In genomic region chr16:3838600-3839401, GRCh38 we compare ENCODE assay signal across 20 cellular contexts. TPM values are rescaled to one million over a fixed set of nuclear protein-coding genes. Genes with fewer than 3 reads are reported as not detected.
A peak's percentile ranks its signal among the peaks of the same experiment; 100 is the strongest.
DNase-seq lines count a peak whose midpoint lies in the region; ATAC-seq and TF ChIP-seq lines count a peak whose summit lies in the region.
"Had no signal": no experiment of that assay in that cellular context is flagged by ENCODE, and none has a peak within 500 bp of the region (broad histone marks: within the 10 kb centered on the region; RNA-seq: fewer than 3 reads in every experiment).

No MANE protein-coding gene starts in this region.

- no peaks in the 10 kb centered on the region for H3K9me3 Mint-ChIP-seq in chondrocyte (ENCODE audit: low read depth)
- H3K9me3 Mint-ChIP-seq in nephron: peaks cover 8% of the 10 kb centered on the region

- no peaks in the 10 kb centered on the region for H3K27me3 ChIP-seq in gastroesophageal sphincter

- H3K36me3 ChIP-seq in gastroesophageal sphincter: no peaks in the 10 kb centered on the region

- H3K27ac Mint-ChIP-seq in chondrocyte (ENCODE audit: unreplicated experiment): peak overlapping the region; percentile 84
- peak overlapping the region; percentile 72 to 86 (median 85) for H3K27ac Mint-ChIP-seq in nephron
- H3K27ac Mint-ChIP-seq: activated CD4-positive, alpha-beta memory T cell treated with anti-CD3 and anti-CD28 coated beads, Interleukin-2, amount 10 ng/mL, durations not matched to agents 7 days and 5 days had no signal

- H3K4me3 Mint-ChIP-seq in chondrocyte (ENCODE audit: unreplicated experiment) (no peak overlapping the region), nephron (peak overlapping the region; percentile 10 to 46 (median 37))
- H3K4me3 Mint-ChIP-seq: activated CD4-positive, alpha-beta memory T cell treated with anti-CD3 and anti-CD28 coated beads, Interleukin-2, amount 10 ng/mL, durations not matched to agents 7 days and 5 days; naive B cell had no signal

- no peak for ATAC-seq in gastroesophageal sphincter
- ATAC-seq: left colon had no signal

- peaks cover 7 to 78% (median 25%) of the 10 kb centered on the region in 3 donors for H3K4me1 ChIP-seq in gastroesophageal sphincter

- WGBS in gastroesophageal sphincter (ENCODE audit: low coverage in 1 of 2), 2 donors: 83 to 85% methylated on average over 9 of the region's 9 CpGs

- DNase-seq in DMS 273 treated with DMSO at 0.1 percent for 48 hours (lab: John Stamatoyannopoulos, UW): peak; percentile 7
- DNase-seq in NCI-H69 (lab: John Stamatoyannopoulos, UW): peak; percentile 34
- DNase-seq in chondrocyte (ENCODE audit: low spot score): no peak
- DNase-seq in NCI-H2081 treated with DMSO at 0.1 percent for 48 hours (lab: John Stamatoyannopoulos, UW): no peak
- no peak for DNase-seq in activated CD4-positive, alpha-beta T cell treated with anti-CD3 and anti-CD28 coated beads, Interleukin-2, amount 50 U/mL, for 1 hour
- no peak for DNase-seq in pons (ENCODE audit: low spot score)
- DNase-seq: activated CD4-positive, alpha-beta memory T cell treated with anti-CD3 and anti-CD28 coated beads, Interleukin-2, amount 10 ng/mL, durations not matched to agents 7 days and 5 days; activated gamma-delta T cell; amniotic stem cell; central memory CD4-positive, alpha-beta T cell; COR-L47; DND-41; left colon; mesenchymal stem cell; naive B cell; NCI-H526; SK-N-SH; T-helper 9 cell had no signal

- no peaks in the 10 kb centered on the region for H3K27me3 Mint-ChIP-seq in chondrocyte (ENCODE audit: low read depth)
- no peaks in the 10 kb centered on the region for H3K27me3 Mint-ChIP-seq in nephron (ENCODE audit: low read depth)
- H3K27me3 Mint-ChIP-seq: activated CD4-positive, alpha-beta memory T cell treated with anti-CD3 and anti-CD28 coated beads, Interleukin-2, amount 10 ng/mL, durations not matched to agents 7 days and 5 days; naive B cell had no signal

- no peak for TF ChIP-seq POLR2A in gastroesophageal sphincter (IDR thresholded peaks at IDR 0.05)

- TF ChIP-seq EP300 in gastroesophageal sphincter (IDR thresholded peaks at IDR 0.05): no peak

- no peak overlapping the region for H3K27ac ChIP-seq in gastroesophageal sphincter

- H3K4me3 ChIP-seq in gastroesophageal sphincter: no peak overlapping the region

- H3K9me3 ChIP-seq in gastroesophageal sphincter: no peaks in the 10 kb centered on the region
- H3K9me3 ChIP-seq: SK-N-SH had no signal

- H3K4me1 Mint-ChIP-seq in chondrocyte (ENCODE audit: low read depth): peaks cover 59% of the 10 kb centered on the region
- H3K4me1 Mint-ChIP-seq in nephron: peaks cover 40% of the 10 kb centered on the region

- H3K36me3 Mint-ChIP-seq in chondrocyte (ENCODE audit: low read depth) (no peaks in the 10 kb centered on the region), nephron (ENCODE audit: low read depth) (peaks cover 26% of the 10 kb centered on the region)

- TF ChIP-seq CTCF in chondrocyte (IDR thresholded peaks at IDR 0.05) (no peak), nephron (IDR thresholded peaks at IDR 0.05; ENCODE audit: unreplicated experiment in 3 of 3) (no peak), gastroesophageal sphincter (IDR thresholded peaks at IDR 0.05) (no peak)

RNA-seq across cellular contexts. Expression of gene CREBBP, which starts 41.7 kb away (rescaled TPM):
- total RNA-seq in chondrocyte (59.2 to 64.0 TPM (median 60.7 TPM) in 3 replicates), gastroesophageal sphincter (100 to 1,000 TPM in 1 of 4 donors, 10 to 100 TPM in 3; 45.9 to 115 (median 61.7) TPM)

Comparison
In these comparisons a context has a peak if more than half of its experiments do, and no peak if none do; other contexts are left out.
1. DNase-seq: peak in DMS 273 treated with DMSO at 0.1 percent for 48 hours (single experiment) and NCI-H69 (single experiment); none in chondrocyte (single experiment), NCI-H2081 treated with DMSO at 0.1 percent for 48 hours (single experiment), activated CD4-positive, alpha-beta T cell treated with anti-CD3 and anti-CD28 coated beads, Interleukin-2, amount 50 U/mL, for 1 hour (single experiment) and pons (single experiment).